11 cellular contexts compared by ENCODE assay signal in genomic region chr7:128915271-128915819, GRCh38. TPM values are rescaled to one million over a fixed set of nuclear protein-coding genes. Genes with fewer than 3 reads are reported as not detected.
A peak's percentile ranks its signal among the peaks of the same experiment; 100 is the strongest.
DNase-seq lines count a peak whose midpoint lies in the region; ATAC-seq and TF ChIP-seq lines count a peak whose summit lies in the region.
"Had no signal": no experiment of that assay in that cellular context is flagged by ENCODE, and none has a peak within 500 bp of the region (broad histone marks: within the 10 kb centered on the region; RNA-seq: fewer than 3 reads in every experiment).

No MANE protein-coding gene starts in this region.

- no peaks in the 10 kb centered on the region for H3K9me3 ChIP-seq in CD4-positive, alpha-beta T cell (ENCODE audit: control insufficient read depth, low read length)
- H3K9me3 ChIP-seq in effector memory CD4-positive, alpha-beta T cell (ENCODE audit: control insufficient read depth, low read length) = no peaks in the 10 kb centered on the region
- H3K9me3 ChIP-seq in neural progenitor cell (ENCODE audit: low read depth) = no peaks in the 10 kb centered on the region
- no peaks in the 10 kb centered on the region for H3K9me3 ChIP-seq in BE2C
- no peaks in the 10 kb centered on the region for H3K9me3 ChIP-seq in HAP-1

- H3K4me2 ChIP-seq in neural progenitor cell = peak overlapping the region; percentile 78

- H3K4me3 Mint-ChIP-seq in CD4-positive, alpha-beta T cell = peak overlapping the region; percentile 6
- H3K4me3 Mint-ChIP-seq in neural progenitor cell (no peak overlapping the region), osteocyte (ENCODE audit: unreplicated experiment) (no peak overlapping the region)

- no peaks in the 10 kb centered on the region for H3K36me3 ChIP-seq in effector memory CD4-positive, alpha-beta T cell (ENCODE audit: control insufficient read depth, insufficient read depth, low read length)
- no peaks in the 10 kb centered on the region for H3K36me3 ChIP-seq in neural progenitor cell
- no peaks in the 10 kb centered on the region for H3K36me3 ChIP-seq in BE2C
- H3K36me3 ChIP-seq in HAP-1 (replicated peaks) = no peaks in the 10 kb centered on the region

- no peaks in the 10 kb centered on the region for H3K9me3 Mint-ChIP-seq in CD4-positive, alpha-beta T cell
- peaks cover 5% of the 10 kb centered on the region for H3K9me3 Mint-ChIP-seq in neural progenitor cell
- H3K9me3 Mint-ChIP-seq in osteocyte (ENCODE audit: unreplicated experiment) = no peaks in the 10 kb centered on the region

- no peaks in the 10 kb centered on the region for H3K36me3 Mint-ChIP-seq in CD4-positive, alpha-beta T cell (ENCODE audit: low read depth)
- H3K36me3 Mint-ChIP-seq in neural progenitor cell (no peaks in the 10 kb centered on the region), osteocyte (ENCODE audit: unreplicated experiment) (no peaks in the 10 kb centered on the region)

- H4K20me1 ChIP-seq in neural progenitor cell (ENCODE audit: low read depth) = no peaks in the 10 kb centered on the region

- H3K4me1 Mint-ChIP-seq in CD4-positive, alpha-beta T cell (ENCODE audit: low read depth) = peaks cover 6% of the 10 kb centered on the region
- peaks cover 33% of the 10 kb centered on the region for H3K4me1 Mint-ChIP-seq in neural progenitor cell
- H3K4me1 Mint-ChIP-seq in osteocyte (ENCODE audit: unreplicated experiment) = peaks cover 6% of the 10 kb centered on the region

- H3K27ac ChIP-seq in CD4-positive, alpha-beta T cell (ENCODE audit: low read depth, low read length) = no peak overlapping the region
- no peak overlapping the region for H3K27ac ChIP-seq in effector memory CD4-positive, alpha-beta T cell (ENCODE audit: insufficient read depth, low read length, poor library complexity, severe bottlenecking)
- no peak overlapping the region for H3K27ac ChIP-seq in neural progenitor cell

- POLR2A ChIA-PET in CD4-positive, alpha-beta T cell (lab: Charles Lee) = no interaction called here

- no peak for TF ChIP-seq CTCF in CD4-positive, alpha-beta T cell (IDR thresholded peaks at IDR 0.05)
- TF ChIP-seq CTCF in neural progenitor cell (IDR thresholded peaks at IDR 0.05) = no peak
- TF ChIP-seq CTCF in BE2C (IDR thresholded peaks at IDR 0.05; ENCODE audit: low read depth, low read length) = no peak
- TF ChIP-seq CTCF in osteocyte (IDR thresholded peaks at IDR 0.05) = no peak

- peak overlapping the region; percentile 63 for H2AFZ ChIP-seq in neural progenitor cell (replicated peaks)

- peaks cover 33% of the 10 kb centered on the region for H3K27me3 ChIP-seq in CD4-positive, alpha-beta T cell (ENCODE audit: control insufficient read depth, insufficient read depth, low read length)
- peaks cover 18% of the 10 kb centered on the region for H3K27me3 ChIP-seq in effector memory CD4-positive, alpha-beta T cell (replicated peaks; ENCODE audit: control insufficient read depth, insufficient read depth, low read length, poor library complexity, severe bottlenecking)
- H3K27me3 ChIP-seq in neural progenitor cell = peaks cover 59% of the 10 kb centered on the region
- no peaks in the 10 kb centered on the region for H3K27me3 ChIP-seq in BE2C
- H3K27me3 ChIP-seq in HAP-1 (ENCODE audit: low read depth) = 0 out of 2 replicates have a peak, but pooled peaks cover 2% of the 10 kb centered on the region

- H3K4me3 ChIP-seq in effector memory CD4-positive, alpha-beta T cell (ENCODE audit: insufficient read depth, low read depth, low read length, poor library complexity, severe bottlenecking) = peak overlapping the region; percentile 49
- H3K4me3 ChIP-seq in neural progenitor cell (peak overlapping the region; percentile 43), BE2C (ENCODE audit: low read depth, low read length) (no peak overlapping the region), HAP-1 (no peak overlapping the region)

- peaks cover 11% of the 10 kb centered on the region for H3K4me1 ChIP-seq in effector memory CD4-positive, alpha-beta T cell (ENCODE audit: control insufficient read depth, insufficient read depth, low read length, poor library complexity, severe bottlenecking)
- peaks cover 28% of the 10 kb centered on the region for H3K4me1 ChIP-seq in neural progenitor cell
- peaks cover 4% of the 10 kb centered on the region for H3K4me1 ChIP-seq in BE2C
- H3K4me1 ChIP-seq in HAP-1 = no peaks in the 10 kb centered on the region

- no peak for DNase-seq in CD4-positive, alpha-beta T cell
- no peak for DNase-seq in effector memory CD4-positive, alpha-beta T cell
- DNase-seq in neural progenitor cell (ENCODE audit: low spot score) (peak; percentile 25), BE2C (no peak), osteocyte (ENCODE audit: extremely low spot score, unreplicated experiment) (no peak), HAP-1 (ENCODE audit: low spot score in 2 of 2) (no peak)
- DNase-seq: DND-41, NCI-H1105 treated with DMSO at 0.1 percent for 48 hours had no signal

- no peak overlapping the region for H3K27ac Mint-ChIP-seq in CD4-positive, alpha-beta T cell
- H3K27ac Mint-ChIP-seq in neural progenitor cell (peak overlapping the region; percentile 81), osteocyte (ENCODE audit: unreplicated experiment) (no peak overlapping the region)

- H3K9ac ChIP-seq in neural progenitor cell = no peak overlapping the region

- in situ Hi-C loops in HAP-1 (cut with MboI; ENCODE audit: low sequenced_read_pairs) = loop anchor here (25.0 kb wide), 1 partner anchor 172 kb away; no protein-coding TSS in a partner anchor

- peaks cover 21% of the 10 kb centered on the region for H3F3A ChIP-seq in neural progenitor cell (ENCODE audit: low read depth)

- CTCF ChIA-PET in CD4-positive, alpha-beta T cell (lab: Charles Lee) = no interaction called here

- no peak for ATAC-seq in CD4-positive, alpha-beta T cell (ENCODE audit: poor library complexity)
- ATAC-seq in GM21825 (IDR thresholded peaks at IDR 0.05; ENCODE audit: unreplicated experiment) (peak; percentile 19), HG03521 (IDR thresholded peaks at IDR 0.05; ENCODE audit: unreplicated experiment) (no peak)

- H3K27me3 Mint-ChIP-seq in CD4-positive, alpha-beta T cell = peaks cover 57% of the 10 kb centered on the region
- H3K27me3 Mint-ChIP-seq in neural progenitor cell (ENCODE audit: insufficient read depth, low read depth) = peaks cover 8% of the 10 kb centered on the region
- peaks cover 45% of the 10 kb centered on the region for H3K27me3 Mint-ChIP-seq in osteocyte (ENCODE audit: unreplicated experiment)

- intact Hi-C loops in CD4-positive, alpha-beta T cell (cut with DNase I, micrococcal nuclease) = no loop called here

- H3K79me2 ChIP-seq in neural progenitor cell (ENCODE audit: low read depth) = no peaks in the 10 kb centered on the region

RNA-seq across cellular contexts. Expression of gene KCP, which starts 4.8 kb away (rescaled TPM):
- total RNA-seq in CD4-positive, alpha-beta T cell = under 1 TPM in 1 of 2 experiments, not detected in 1; 0.11 TPM
- total RNA-seq in neural progenitor cell (ENCODE audit: low replicate concordance) = 0.06 and 3.5 TPM in 2 replicates
- 5.7 TPM for polyA plus RNA-seq in BE2C (2012; ENCODE audit: insufficient read depth, insufficient read length, low read depth)
- 0.55 and 0.70 TPM in 2 replicates for total RNA-seq in osteocyte
- total RNA-seq: dermis microvascular lymphatic vessel endothelial cell had no signal

RNA-seq across cellular contexts. Expression of gene IRF5, which starts 22.4 kb away (rescaled TPM):
- 1 to 10 TPM; 1.7 to 1.8 TPM for total RNA-seq in CD4-positive, alpha-beta T cell
- total RNA-seq in neural progenitor cell (ENCODE audit: low replicate concordance) = 0.22 and 0.28 TPM in 2 replicates
- polyA plus RNA-seq in BE2C (2012; ENCODE audit: insufficient read depth, insufficient read length, low read depth) = 1.1 TPM
- 0.24 TPM in 1 of 2 replicates, not detected in the other for total RNA-seq in osteocyte

RNA-seq across cellular contexts. Expression of gene ATP6V1F, which starts 52.7 kb away (rescaled TPM):
- 10 to 100 TPM; 49.6 to 54.3 TPM for total RNA-seq in CD4-positive, alpha-beta T cell
- total RNA-seq in neural progenitor cell (ENCODE audit: low replicate concordance) = 61.4 and 81.8 TPM in 2 replicates
- 748 TPM for polyA plus RNA-seq in BE2C (2012; ENCODE audit: insufficient read depth, insufficient read length, low read depth)
- total RNA-seq in osteocyte = 161 and 162 TPM in 2 replicates

Comparison
In these comparisons a context has a peak if more than half of its experiments do, and no peak if none do; other contexts are left out.
1. H3K4me3 ChIP-seq: peak in effector memory CD4-positive, alpha-beta T cell (single experiment) and neural progenitor cell (single experiment); none in BE2C (single experiment) and HAP-1 (single experiment).